24 cellular contexts compared by ENCODE assay signal in the genomic region with DNA sequence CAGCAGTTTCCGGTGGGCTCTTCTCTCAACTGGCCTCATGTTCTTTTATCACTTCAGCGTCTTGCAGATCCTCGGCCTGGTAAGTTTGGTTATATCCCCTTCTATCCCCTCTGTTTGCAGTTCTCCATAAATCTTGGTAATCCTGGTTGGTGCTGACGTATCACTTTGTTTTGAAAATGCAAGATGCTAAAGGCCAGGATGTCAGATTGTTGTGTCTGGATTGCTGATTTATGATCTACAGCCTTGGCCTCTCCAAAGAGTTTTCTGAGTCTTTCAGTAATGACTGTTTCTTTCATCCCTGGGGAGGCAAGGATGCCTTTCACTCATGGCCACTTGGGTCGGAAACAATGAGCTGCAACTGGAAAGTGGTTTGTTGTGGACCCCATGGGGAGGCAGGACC.
"Had no signal": no experiment of that assay in that cellular context is flagged by ENCODE, and none has a peak within 500 bp of the region (broad histone marks: within the 10 kb centered on the region; RNA-seq: fewer than 3 reads in every experiment).

No MANE protein-coding gene starts in this region.

- H3K4me1 ChIP-seq: ascending aorta, testis, vagina had no signal

- H3K27ac Mint-ChIP-seq: activated CD8-positive, alpha-beta T cell treated with anti-CD3 and anti-CD28 coated beads, Interleukin-2, amount 10 ng/mL, durations not matched to agents 7 days and 5 days; activated T-helper 1 cell treated with anti-CD3 and anti-CD28 coated beads, Interleukin-12 subunit alpha, Interleukin-12 subunit beta, Interleukin-2, Interleukin-4 antibody, amounts not matched to agents 30 ng/mL and 10 ng/mL and 1 ng/mL, durations not matched to agents 14 hours and 24 hours and 36 hours; stimulated activated effector memory CD8-positive, alpha-beta T cell treated with anti-CD3 and anti-CD28 coated beads, Interleukin-12 subunit alpha, Interleukin-12 subunit beta, amount 100 ng/mL, for 72 hours; type B pancreatic cell had no signal

- H3K4me3 Mint-ChIP-seq: activated CD8-positive, alpha-beta T cell treated with anti-CD3 and anti-CD28 coated beads, Interleukin-2, amount 10 ng/mL, durations not matched to agents 7 days and 5 days; activated T-helper 1 cell treated with anti-CD3 and anti-CD28 coated beads, Interleukin-12 subunit alpha, Interleukin-12 subunit beta, Interleukin-2, Interleukin-4 antibody, amounts not matched to agents 30 ng/mL and 10 ng/mL and 1 ng/mL, durations not matched to agents 14 hours and 24 hours and 36 hours; stimulated activated effector memory CD8-positive, alpha-beta T cell treated with anti-CD3 and anti-CD28 coated beads, Interleukin-12 subunit alpha, Interleukin-12 subunit beta, amount 100 ng/mL, for 72 hours; type B pancreatic cell had no signal

- H3K9me3 ChIP-seq: ascending aorta, heart left ventricle, testis, vagina had no signal

- H3K9me3 Mint-ChIP-seq: activated T-helper 1 cell treated with anti-CD3 and anti-CD28 coated beads, Interleukin-12 subunit alpha, Interleukin-12 subunit beta, Interleukin-2, Interleukin-4 antibody, amounts not matched to agents 30 ng/mL and 10 ng/mL and 1 ng/mL, durations not matched to agents 14 hours and 24 hours and 36 hours; stimulated activated effector memory CD8-positive, alpha-beta T cell treated with anti-CD3 and anti-CD28 coated beads, Interleukin-12 subunit alpha, Interleukin-12 subunit beta, amount 100 ng/mL, for 72 hours had no signal

- FAIRE-seq: frontal cortex, islet of Langerhans, small intestine, TTC549 had no signal

- H3K27me3 ChIP-seq: ascending aorta, brain microvascular endothelial cell, heart left ventricle, testis, vagina had no signal

- H3K27ac ChIP-seq: ascending aorta, brain microvascular endothelial cell, heart left ventricle, testis, vagina, WERI-Rb-1 had no signal

- H3K4me3 ChIP-seq: ascending aorta, heart left ventricle, testis, vagina had no signal

- DNase-seq: activated CD4-positive, alpha-beta T cell treated with anti-CD3 and anti-CD28 coated beads for 1 hour; activated CD4-positive, alpha-beta T cell treated with anti-CD3 and anti-CD28 coated beads, Interleukin-2, amount 50 U/mL, for 1 hour; activated CD8-positive, alpha-beta T cell treated with anti-CD3 and anti-CD28 coated beads, Interleukin-2, amount 10 ng/mL, durations not matched to agents 7 days and 5 days; activated gamma-delta T cell; activated naive CD4-positive, alpha-beta T cell treated with anti-CD3 and anti-CD28 coated beads, Interleukin-2, amount 50 U/mL, for 16 hours; brain microvascular endothelial cell; central memory CD4-positive, alpha-beta T cell; dermis blood vessel endothelial cell; effector CD8-positive, alpha-beta T cell; heart left ventricle; left cardiac atrium; nucleus accumbens; small intestine; stimulated activated CD4-positive, alpha-beta T cell treated with anti-CD3 and anti-CD28 coated beads, Interleukin-2, amount 100 ng/mL, for 24 hours; testis; WERI-Rb-1 had no signal

- H3K27me3 Mint-ChIP-seq: type B pancreatic cell had no signal

- H3K36me3 ChIP-seq: ascending aorta, brain microvascular endothelial cell, heart left ventricle, vagina had no signal
